ENCODE assay signal across 8 cellular contexts in genomic region chr2:152715854-152716428, GRCh38. TPM values are rescaled to one million over a fixed set of nuclear protein-coding genes. Genes with fewer than 3 reads are reported as not detected.
DNase-seq lines count a peak whose midpoint lies in the region; ATAC-seq and TF ChIP-seq lines count a peak whose summit lies in the region.

No MANE protein-coding gene starts in this region.

- H3K27ac ChIP-seq in right lobe of liver (no peak overlapping the region), vagina (no peak overlapping the region)

- intact Hi-C loops in right lobe of liver (cut with DNase I) = no loop called here
- intact Hi-C loops in vagina (cut with DNase I) = no loop called here

- ATAC-seq in right lobe of liver = no peak

- WGBS in right lobe of liver (ENCODE audit: insufficient coverage, low coverage, low lambda C conversion rate, missing lambda C conversion rate) = 16% methylated on average over 8 of the region's 8 CpGs

- no peaks in the 10 kb centered on the region for H3K27me3 ChIP-seq in right lobe of liver
- no peaks in the 10 kb centered on the region for H3K27me3 ChIP-seq in vagina

- H3K4me3 ChIP-seq in astrocyte of the cerebellum (ENCODE audit: low read depth, low read length) (peak overlapping the region; percentile 95), right lobe of liver (peak overlapping the region; percentile 85 to 92 (median 87)), vagina (peak overlapping the region; percentile 75 to 83)

- H3K4me1 ChIP-seq in right lobe of liver (peaks cover 0 to 22% (median 11%) of the 10 kb centered on the region in 4 donors), vagina (peaks cover 56% of the 10 kb centered on the region)

- no peaks in the 10 kb centered on the region for H3K9me3 ChIP-seq in right lobe of liver
- H3K9me3 ChIP-seq in vagina = no peaks in the 10 kb centered on the region

- TF ChIP-seq CTCF in astrocyte of the cerebellum (IDR thresholded peaks at IDR 0.05; ENCODE audit: low read depth, low read length, missing control alignments) (peak; percentile 57), right lobe of liver (IDR thresholded peaks at IDR 0.05) (no peak), vagina (IDR thresholded peaks at IDR 0.05) (no peak)

- peaks cover 0 to 28% (median 11%) of the 10 kb centered on the region in 4 donors for H3K36me3 ChIP-seq in right lobe of liver
- H3K36me3 ChIP-seq in vagina = peaks cover 0 to 22% of the 10 kb centered on the region in 2 donors

- TF ChIP-seq POLR2A in right lobe of liver (IDR thresholded peaks at IDR 0.05) = no peak
- TF ChIP-seq POLR2A in vagina (IDR thresholded peaks at IDR 0.05) = no peak

- peak; percentile 82 for DNase-seq in ACHN
- DNase-seq in ELR (ENCODE audit: low read depth) = peak; percentile 73
- DNase-seq in NCI-H460 (ENCODE audit: extremely low read depth, low read depth) = peak; percentile 55
- DNase-seq in astrocyte of the cerebellum (ENCODE audit: low read depth) = no peak
- DNase-seq in right lobe of liver = no peak
- DNase-seq in vagina (ENCODE audit: extremely low spot score in 2 of 2) = no peak
- DNase-seq in ecto neural progenitor cell (ENCODE audit: low spot score) = no peak
- no peak for DNase-seq in NCI-H2029 treated with DMSO at 0.1 percent for 48 hours (lab: John Stamatoyannopoulos, UW)

- in situ Hi-C loops in ACHN (cut with HindIII; ENCODE audit: low pct_ligation_motif_present, low pct_unique_long_range_greater_than_20kb, low sequenced_read_pairs) = no loop called here
- in situ Hi-C loops in astrocyte of the cerebellum (cut with HindIII; ENCODE audit: low sequenced_read_pairs) = no loop called here

RNA-seq across cellular contexts. Expression of gene PRPF40A, which starts 1.3 kb away (rescaled TPM):
- 147 and 160 TPM in 2 replicates for total RNA-seq in NCI-H460 (2014; rRNA removed; shearing (Covaris generic))
- polyA plus RNA-seq in NCI-H460 (2014; cell fraction: nucleus; rRNA removed) = 124 and 167 TPM in 2 replicates
- total RNA-seq in right lobe of liver (10 to 100 TPM; 25.1 to 54.3 (median 40.2) TPM), vagina (74.6 TPM)

RNA-seq across cellular contexts. Expression of gene ARL6IP6, which starts 2.5 kb away (rescaled TPM):
- 30.4 and 34.6 TPM in 2 replicates for total RNA-seq in NCI-H460 (2014; rRNA removed; shearing (Covaris generic))
- 29.1 and 54.1 TPM in 2 replicates for polyA plus RNA-seq in NCI-H460 (2014; cell fraction: nucleus; rRNA removed)
- total RNA-seq in right lobe of liver = 1 to 10 TPM; 2.6 to 5.4 (median 3.7) TPM
- 15.2 TPM for total RNA-seq in vagina

Comparison
In these comparisons a context has a peak if more than half of its experiments do, and no peak if none do; other contexts are left out.
1. DNase-seq: peak in ACHN (single experiment), ELR (single experiment) and NCI-H460 (single experiment); none in astrocyte of the cerebellum (single experiment), right lobe of liver (0 of 3), vagina (0 of 2), ecto neural progenitor cell (single experiment) and NCI-H2029 treated with DMSO at 0.1 percent for 48 hours (single experiment).
2. Peak in every context shown above with its lines, with median percentiles within 50 percentile points of each other: H3K4me3 ChIP-seq.